Comparison of ENCODE assay signal across 8 cellular contexts in the genomic region with DNA sequence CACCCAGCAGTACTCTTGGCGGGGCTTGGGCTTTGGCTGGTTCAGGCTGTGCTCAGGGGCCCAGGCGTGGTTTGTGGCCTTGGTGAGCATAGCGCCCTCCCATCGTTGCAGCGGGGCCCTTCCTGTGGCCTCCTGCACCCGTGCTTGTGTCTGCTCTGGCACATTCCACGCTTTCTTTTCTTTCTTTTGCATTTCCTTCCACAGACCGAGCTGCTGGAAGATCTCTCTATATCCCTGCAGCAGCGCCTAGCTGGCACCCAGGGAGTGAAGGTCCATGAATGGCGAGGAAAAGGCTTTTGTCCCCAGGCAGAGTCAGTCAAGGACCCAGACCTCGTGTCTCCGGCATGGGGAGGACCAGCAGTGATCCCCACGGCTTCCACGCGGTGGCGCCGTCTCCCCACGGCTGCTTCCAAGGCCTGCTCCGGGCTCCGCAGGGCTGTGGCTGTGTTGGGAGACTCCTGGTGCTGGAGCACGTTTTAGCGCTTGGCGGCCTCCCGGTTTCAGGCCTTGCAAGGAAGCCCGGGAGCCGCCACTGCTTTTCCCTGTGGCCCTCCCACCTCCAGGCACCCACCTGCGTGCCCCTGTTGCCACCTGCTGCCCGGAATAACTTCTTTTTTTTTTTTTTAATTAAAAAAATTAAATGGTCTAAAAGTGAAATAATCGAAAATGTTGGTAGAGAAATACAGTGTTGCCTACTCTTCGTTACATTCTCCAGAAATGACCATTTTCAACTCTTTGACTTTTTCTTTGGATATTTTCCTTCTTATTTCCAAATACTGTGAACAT. TPM values are rescaled to one million over a fixed set of nuclear protein-coding genes. Genes with fewer than 3 reads are reported as not detected.
DNase-seq lines count a peak whose midpoint lies in the region; ATAC-seq and TF ChIP-seq lines count a peak whose summit lies in the region.

No MANE protein-coding gene starts in this region.

- peak; percentile 92 for DNase-seq in BE2C
- peak; percentile 28 to 74 for DNase-seq in HL-60 (ENCODE audit: low read depth in 1 of 2, low spot score in 1 of 2)
- DNase-seq in RWPE2 (ENCODE audit: low spot score), result no peak
- DNase-seq in activated T-helper 9 cell treated with anti-CD3 and anti-CD28 coated beads, Interleukin-2, amount 50 U/mL, for 16 hours (ENCODE audit: low read depth), result peak; percentile 52
- DNase-seq in foreskin melanocyte, result peak; percentile 59
- peak; percentile 49 for DNase-seq in omental fat pad (ENCODE audit: low spot score)
- peak; percentile 90 for DNase-seq in testis

- ATAC-seq in GM19395 (IDR thresholded peaks at IDR 0.05; ENCODE audit: unreplicated experiment) (peak; percentile 84), RWPE2 (ENCODE audit: low read depth) (peak; percentile 86), omental fat pad (ENCODE audit: low FRiP score) (peak; percentile 78)

- H3K4me3 ChIP-seq in BE2C (ENCODE audit: low read depth, low read length) (no peak overlapping the region), HL-60 (replicated peaks; ENCODE audit: insufficient read depth, low read length) (no peak overlapping the region), RWPE2 (ENCODE audit: severe bottlenecking) (no peak overlapping the region), testis (no peak overlapping the region)

- no peak overlapping the region for H3K27ac ChIP-seq in HL-60 (replicated peaks)
- H3K27ac ChIP-seq in RWPE2 (ENCODE audit: poor library complexity, severe bottlenecking), result no peak overlapping the region
- H3K27ac ChIP-seq in testis, result no peak overlapping the region

- peaks cover 3% of the 10 kb centered on the region; the same call in 1 of the 2 replicates for H3K4me1 ChIP-seq in BE2C
- no peaks in the 10 kb centered on the region for H3K4me1 ChIP-seq in RWPE2 (ENCODE audit: insufficient read depth, poor library complexity, severe bottlenecking)
- H3K4me1 ChIP-seq in testis, result no peaks in the 10 kb centered on the region

- H3K27me3 ChIP-seq in BE2C (no peaks in the 10 kb centered on the region), HL-60 (ENCODE audit: insufficient read depth, poor library complexity, severe bottlenecking) (peaks cover 3% of the 10 kb centered on the region), RWPE2 (ENCODE audit: insufficient read depth, poor library complexity, severe bottlenecking) (no peaks in the 10 kb centered on the region), testis (no peaks in the 10 kb centered on the region)

- H3K36me3 ChIP-seq in BE2C, result no peaks in the 10 kb centered on the region
- H3K36me3 ChIP-seq in RWPE2 (ENCODE audit: low read depth), result no peaks in the 10 kb centered on the region
- H3K36me3 ChIP-seq in testis (ENCODE audit: low read depth, missing control alignments), result no peaks in the 10 kb centered on the region

- no peak for TF ChIP-seq POLR2A in testis (IDR thresholded peaks at IDR 0.05)

- WGBS in testis, 2 donors, result 22 to 35% methylated on average over 30 of the region's 30 CpGs

- TF ChIP-seq CTCF in BE2C (IDR thresholded peaks at IDR 0.05; ENCODE audit: low read depth, low read length) (peak; percentile 97), HL-60 (IDR thresholded peaks at IDR 0.05; ENCODE audit: insufficient read depth, low read length) (peak; percentile 86), RWPE2 (IDR thresholded peaks at IDR 0.05; ENCODE audit: poor library complexity, severe bottlenecking) (peak; percentile 84), omental fat pad (IDR thresholded peaks at IDR 0.05) (peak in 1 of 3 donors; percentile 9), testis (IDR thresholded peaks at IDR 0.05) (peak; percentile 65 to 83 (median 76))

- no peaks in the 10 kb centered on the region for H3K9me3 ChIP-seq in BE2C
- H3K9me3 ChIP-seq in RWPE2 (ENCODE audit: severe bottlenecking), result no peaks in the 10 kb centered on the region
- no peaks in the 10 kb centered on the region for H3K9me3 ChIP-seq in testis

- intact Hi-C loops in testis (cut with DNase I; ENCODE audit: low total_unique reads), result no loop called here

RNA-seq across cellular contexts. Expression of a gene that starts 28.5 kb away (rescaled TPM):
- 5.7 TPM for polyA plus RNA-seq in BE2C (2012; ENCODE audit: insufficient read depth, insufficient read length, low read depth)
- total RNA-seq in omental fat pad (1 to 10 TPM; 1.8 to 5.5 (median 2.4) TPM), testis (10 to 100 TPM; 29.1 to 29.9 TPM)
- polyA plus RNA-seq in testis (ENCODE audit: insufficient read depth, low read depth, low replicate concordance), result 18.5 TPM

RNA-seq across cellular contexts. Expression of a gene that starts 51.8 kb away (rescaled TPM):
- 150 TPM for polyA plus RNA-seq in BE2C (2012; ENCODE audit: insufficient read depth, insufficient read length, low read depth)
- under 1 TPM; 0.19 to 0.72 (median 0.55) TPM for total RNA-seq in omental fat pad
- 1 to 10 TPM; 3.0 to 4.3 TPM for total RNA-seq in testis
- 2.7 TPM for polyA plus RNA-seq in testis (ENCODE audit: insufficient read depth, low read depth, low replicate concordance)

Comparison
In these comparisons a context has a peak if more than half of its experiments do, and no peak if none do; other contexts are left out.
1. RNA of a gene that starts 28.5 kb away (total RNA-seq): 29.1 to 29.9 TPM in testis; 1.8 to 5.5 TPM in omental fat pad; every median in the first group is over 4 times any median in the second.
2. Peak in every context shown above with its lines, with median percentiles within 50 percentile points of each other: ATAC-seq.